15 cellular contexts compared by ENCODE assay signal in genomic region chr6:136158398-136158797, GRCh38.
A peak's percentile ranks its signal among the peaks of the same experiment; 100 is the strongest.
DNase-seq lines count a peak whose midpoint lies in the region; ATAC-seq, FAIRE-seq and TF ChIP-seq lines count a peak whose summit lies in the region.
"Had no signal": no experiment of that assay in that cellular context is flagged by ENCODE, and none has a peak within 500 bp of the region (broad histone marks: within the 10 kb centered on the region; RNA-seq: fewer than 3 reads in every experiment).

No MANE protein-coding gene starts in this region.

- WGBS in liver: 30% methylated on average over 4 of the region's 4 CpGs
- 29% methylated on average over 4 of the region's 4 CpGs for WGBS in HepG2 (ENCODE audit: low lambda C conversion rate)
- WGBS in heart left ventricle, 4 donors: 33 to 53% (median 40%) methylated on average over 4 of the region's 4 CpGs
- WGBS in ovary, 3 donors: 8 to 16% (median 9%) methylated on average over 4 of the region's 4 CpGs

- in situ Hi-C loops in HepG2 (cut with HindIII; ENCODE audit: extremely low pct_ligation_motif_present, low pct_unique_long_range_greater_than_20kb): no loop called here

- H3K4me2 ChIP-seq in HepG2 (ENCODE audit: low read depth, low read length): no peak overlapping the region

- peaks cover 0 to 25% (median 23%) of the 10 kb centered on the region in 4 donors for H3K4me1 ChIP-seq in liver (ENCODE audit: control insufficient read depth in 4 of 4, insufficient read depth in 4 of 4, low read length in 3 of 4)
- no peaks in the 10 kb centered on the region for H3K4me1 ChIP-seq in HepG2 (ENCODE audit: insufficient read depth, low read length)
- peaks cover 0 to 47% (median 11%) of the 10 kb centered on the region in 12 donors for H3K4me1 ChIP-seq in heart left ventricle
- H3K4me1 ChIP-seq in ovary (ENCODE audit: insufficient read depth): peaks cover 18% of the 10 kb centered on the region
- H3K4me1 ChIP-seq: breast epithelium, suprapubic skin had no signal

- H3K9ac ChIP-seq in liver (ENCODE audit: low read depth in 1 of 2, low read length in 2 of 2) (no peak overlapping the region), HepG2 (ENCODE audit: insufficient read depth, low read depth, low read length) (no peak overlapping the region)

- H3K79me2 ChIP-seq in HepG2 (ENCODE audit: insufficient read depth, low read length): no peaks in the 10 kb centered on the region

- H4K20me1 ChIP-seq in HepG2 (ENCODE audit: insufficient read depth, low read length): no peaks in the 10 kb centered on the region

- FAIRE-seq in HepG2 (lab: Jason Lieb, UNC): no peak
- FAIRE-seq: K562 had no signal

- intact Hi-C loops in HepG2 (cut with micrococcal nuclease; ENCODE audit: unreplicated experiment) (no loop called here), heart left ventricle (cut with DNase I) (loop anchor here in 4 of 10 donors (2.0 to 10.0 kb wide), 4 partner anchors 54 to 618 kb away; no protein-coding TSS in a partner anchor), ovary (cut with DNase I) (loop anchor here in 1 of 4 donors (10.0 kb wide), 1 partner anchor 114 kb away; no protein-coding TSS in a partner anchor)

- TF ChIP-seq EP300 in HepG2 (IDR thresholded peaks at IDR 0.05; ENCODE audit: low read depth in 2 of 2, low read length in 2 of 2) (no peak), HepG2 (CRISPR knock-in tag; IDR thresholded peaks at IDR 0.05; ENCODE audit: borderline replicate concordance) (no peak), ovary (IDR thresholded peaks at IDR 0.05) (no peak)

- H3K4me3 ChIP-seq in liver (ENCODE audit: low read depth in 1 of 3, low read length in 3 of 3): no peak overlapping the region
- H3K4me3 ChIP-seq in HepG2 (replicated peaks in 1 of 3; ENCODE audit: insufficient read depth in 1 of 3, low read depth in 2 of 3, low read length in 3 of 3): no peak overlapping the region
- no peak overlapping the region for H3K4me3 ChIP-seq in heart left ventricle
- no peak overlapping the region for H3K4me3 ChIP-seq in ovary
- H3K4me3 ChIP-seq: breast epithelium, K562, suprapubic skin had no signal

- TF ChIP-seq CTCF in liver (IDR thresholded peaks at IDR 0.05; ENCODE audit: low read depth, low read length, missing input control) (peak; percentile 38), HepG2 (CRISPR knock-in tag; IDR thresholded peaks at IDR 0.05) (no peak), heart left ventricle (IDR thresholded peaks at IDR 0.05) (peak in 8 of 12 donors; percentile 26 to 68 (median 36)), ovary (IDR thresholded peaks at IDR 0.05) (peak in 1 of 3 donors; percentile 14)

- no peak; the same call in 2 of the 3 replicates for ATAC-seq in HepG2
- peak; percentile 86 to 96 (median 90) for ATAC-seq in heart left ventricle
- ATAC-seq in GM19395 (IDR thresholded peaks at IDR 0.05; ENCODE audit: unreplicated experiment): no peak
- ATAC-seq: activated CD8-positive, alpha-beta memory T cell treated with anti-CD3 and anti-CD28 coated beads, Interleukin-2, amount 10 ng/mL, durations not matched to agents 7 days and 5 days; K562 had no signal

- H2AFZ ChIP-seq in HepG2 (ENCODE audit: low read length): no peak overlapping the region

- no peak for TF ChIP-seq POLR2A in HepG2 (IDR thresholded peaks at IDR 0.05; ENCODE audit: insufficient read depth in 1 of 2, low read depth in 2 of 2, low read length in 2 of 2)
- no peak for TF ChIP-seq POLR2A in heart left ventricle (IDR thresholded peaks at IDR 0.05)
- no peak for TF ChIP-seq POLR2A in ovary (IDR thresholded peaks at IDR 0.05)

- H3K27me3 ChIP-seq in liver (ENCODE audit: control insufficient read depth in 4 of 4, insufficient read depth in 4 of 4, low read length in 3 of 4) (no peaks in the 10 kb centered on the region), HepG2 (ENCODE audit: control insufficient read depth in 1 of 2, insufficient read depth in 2 of 2, low read length in 2 of 2) (no peaks in the 10 kb centered on the region; a peak in 1 of 5 replicates), heart left ventricle (no peaks in the 10 kb centered on the region), ovary (no peaks in the 10 kb centered on the region)
- H3K27me3 ChIP-seq: breast epithelium, suprapubic skin had no signal

- no TSS peak for BruUV-seq in HepG2 (replicated peaks; lab: Mats Ljungman, UMichigan)

- TF ChIP-seq RAD21 in liver (IDR thresholded peaks at IDR 0.05) (peak; percentile 76 to 87), HepG2 (CRISPR knock-in tag; IDR thresholded peaks at IDR 0.05) (no peak)

- POLR2A ChIA-PET in HepG2 (lab: Yijun Ruan, JAX): no interaction called here

- H3K36me3 ChIP-seq in liver (ENCODE audit: control insufficient read depth in 4 of 4, insufficient read depth in 3 of 4, low read depth in 1 of 4, low read length in 3 of 4) (no peaks in the 10 kb centered on the region), HepG2 (replicated peaks in 1 of 2; ENCODE audit: control insufficient read depth in 1 of 2, insufficient read depth in 2 of 2, low read length in 2 of 2) (no peaks in the 10 kb centered on the region), heart left ventricle (peaks cover 0 to 47% (median 18%) of the 10 kb centered on the region in 9 donors), ovary (no peaks in the 10 kb centered on the region)
- H3K36me3 ChIP-seq: breast epithelium had no signal

- H3K27ac ChIP-seq in liver (ENCODE audit: low read depth in 1 of 2, low read length in 2 of 2) (peak overlapping the region in 1 of 2 donors; percentile 43), HepG2 (ENCODE audit: extremely low read length, insufficient read depth, low read length) (no peak overlapping the region), heart left ventricle (peak overlapping the region in 11 of 12 donors; percentile 2 to 61 (median 23)), ovary (peak overlapping the region in 1 of 2 donors; percentile 72)
- H3K27ac ChIP-seq: breast epithelium, suprapubic skin had no signal

- no peaks in the 10 kb centered on the region for H3K9me3 ChIP-seq in liver (ENCODE audit: control insufficient read depth in 4 of 4, low read length in 3 of 4)
- no peaks in the 10 kb centered on the region for H3K9me3 ChIP-seq in HepG2 (ENCODE audit: low read length)
- no peaks in the 10 kb centered on the region for H3K9me3 ChIP-seq in heart left ventricle
- H3K9me3 ChIP-seq in ovary: no peaks in the 10 kb centered on the region
- H3K9me3 ChIP-seq: breast epithelium, suprapubic skin had no signal

- CTCF ChIA-PET in HepG2 (lab: Yijun Ruan, JAX; ENCODE audit: low intra/inter-chr PET ratio, low total read pairs): no interaction called here

- DNase-seq in HepG2 (ENCODE audit: low spot score) (no peak), heart left ventricle (peak; percentile 53 to 79 (median 72)), ovary (peak; percentile 74 to 88 (median 84)), GF-D8 (lab: John Stamatoyannopoulos, UW) (no peak), NCI-H510A treated with DMSO at 0.1 percent for 48 hours (lab: John Stamatoyannopoulos, UW) (no peak), AG08395 (ENCODE audit: low spot score) (no peak)
- DNase-seq: activated B cell treated with CpG ODN at 0.5 μM for 24 hours; activated CD8-positive, alpha-beta memory T cell treated with anti-CD3 and anti-CD28 coated beads, Interleukin-2, amount 10 ng/mL, durations not matched to agents 7 days and 5 days; activated naive CD4-positive, alpha-beta T cell; effector CD4-positive, alpha-beta T cell had no signal

TF ChIP-seq in liver, 16 proteins besides CTCF, POLR2A, EP300 and RAD21 (continues in another document):
- peak; percentile 52 for TF ChIP-seq FOXA1 (IDR thresholded peaks at IDR 0.05)
- TF ChIP-seq FOXA2 (IDR thresholded peaks at IDR 0.05): peak; percentile 47
- TF ChIP-seq TAF1 (conservative IDR thresholded peaks at IDR 0.05): no peak
- TF ChIP-seq YY1 (IDR thresholded peaks at IDR 0.05): peak; percentile 70
- TF ChIP-seq HNF4G (IDR thresholded peaks at IDR 0.05): peak; percentile 55
- TF ChIP-seq NR2F2 (IDR thresholded peaks at IDR 0.05): peak; percentile 97
- TF ChIP-seq, protein P1, sequence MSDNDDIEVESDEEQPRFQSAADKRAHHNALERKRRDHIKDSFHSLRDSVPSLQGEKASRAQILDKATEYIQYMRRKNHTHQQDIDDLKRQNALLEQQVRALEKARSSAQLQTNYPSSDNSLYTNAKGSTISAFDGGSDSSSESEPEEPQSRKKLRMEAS (IDR thresholded peaks at IDR 0.05): peak; percentile 80
- peak; percentile 94 to 96 for TF ChIP-seq RXRA (IDR thresholded peaks at IDR 0.05)

TF ChIP-seq in HepG2, 621 proteins besides CTCF, POLR2A, EP300 and RAD21 (continues in another document):
- TF ChIP-seq ZXDC (CRISPR knock-in tag; IDR thresholded peaks at IDR 0.05): no peak
- TF ChIP-seq HOXA3 (CRISPR knock-in tag; IDR thresholded peaks at IDR 0.05): no peak
- TF ChIP-seq ZNF883 (CRISPR knock-in tag; IDR thresholded peaks at IDR 0.05; ENCODE audit: not compliant biosample characterization): no peak
- TF ChIP-seq ZNF382 (CRISPR knock-in tag; IDR thresholded peaks at IDR 0.05; ENCODE audit: borderline replicate concordance): no peak

Comparison
In these comparisons a context has a peak if more than half of its experiments do, and no peak if none do; other contexts are left out.
1. ATAC-seq: peak in heart left ventricle (4 of 4); none in HepG2 (single experiment) and GM19395 (single experiment).
2. DNase-seq: peak in heart left ventricle (5 of 5) and ovary (5 of 5); none in HepG2 (single experiment), GF-D8 (single experiment), NCI-H510A treated with DMSO at 0.1 percent for 48 hours (single experiment) and AG08395 (single experiment).